ENCODE assay signal across 1 cellular context in genomic region chr17:32266389-32267269, GRCh38.
TF ChIP-seq lines count a peak whose summit lies in the region.

No MANE protein-coding gene starts in this region.

TF ChIP-seq in HEK293, 187 proteins besides CTCF, POLR2A, EP300 and RAD21 (continued from another document):
- TF ChIP-seq ZNF26 (tag by site-specific recombination; IDR thresholded peaks at IDR 0.05), result no peak
- no peak for TF ChIP-seq YY2 (tag by site-specific recombination; IDR thresholded peaks at IDR 0.05)
